ENCODE assay signal across 23 cellular contexts in the genomic region with DNA sequence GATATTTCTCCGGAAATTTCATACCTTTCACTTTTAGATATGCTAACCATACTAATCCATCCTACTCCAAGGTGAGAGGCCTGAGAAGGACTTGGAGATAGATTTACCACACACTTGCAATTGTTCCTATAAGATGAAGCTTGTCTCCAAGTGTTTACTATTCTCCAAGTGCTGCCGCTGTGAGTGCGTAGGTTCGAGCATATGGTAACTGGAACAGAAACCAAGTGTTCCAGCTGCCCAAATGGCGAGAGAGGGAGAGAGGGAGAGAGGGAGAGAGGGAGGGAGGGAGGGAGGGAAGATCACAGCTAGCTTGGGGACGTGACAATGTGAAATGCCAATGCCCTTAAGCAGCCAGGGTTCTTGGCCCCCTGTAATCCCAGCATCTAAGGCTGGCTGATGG. TPM values are rescaled to one million over a fixed set of nuclear protein-coding genes. Genes with fewer than 3 reads are reported as not detected.
DNase-seq lines count a peak whose midpoint lies in the region; ATAC-seq, FAIRE-seq and TF ChIP-seq lines count a peak whose summit lies in the region.
"Had no signal": no experiment of that assay in that cellular context is flagged by ENCODE, and none has a peak within 500 bp of the region (broad histone marks: within the 10 kb centered on the region; RNA-seq: fewer than 3 reads in every experiment).

No MANE protein-coding gene starts in this region.

- BruUV-seq in PC-3 (replicated peaks; lab: Mats Ljungman, UMichigan), result no TSS peak

- CTCF ChIA-PET in PC-3 (lab: Charles Lee), result no interaction called here

- H2AFZ ChIP-seq in keratinocyte (ENCODE audit: control insufficient read depth, low read length) (no peak overlapping the region), PC-3 (ENCODE audit: low read length) (no peak overlapping the region)

- H3K4me1 ChIP-seq in RWPE2 (ENCODE audit: insufficient read depth, poor library complexity, severe bottlenecking) (peaks cover 5% of the 10 kb centered on the region), keratinocyte (ENCODE audit: control insufficient read depth, extremely low read depth, insufficient read depth, low read length) (peaks cover 28% of the 10 kb centered on the region), PC-3 (ENCODE audit: insufficient read depth, low read length) (peaks cover 31% of the 10 kb centered on the region)
- H3K4me1 ChIP-seq: ascending aorta had no signal

- intact Hi-C loops in PC-3 (cut with micrococcal nuclease), result no loop called here

- H3K27ac ChIP-seq in RWPE2 (ENCODE audit: poor library complexity, severe bottlenecking), result peak overlapping the region; percentile 21
- H3K27ac ChIP-seq in keratinocyte (ENCODE audit: control insufficient read depth, insufficient read depth, low read length), result peak overlapping the region; percentile 32
- no peak overlapping the region for H3K27ac ChIP-seq in PC-3 (ENCODE audit: low read length)
- H3K27ac ChIP-seq: neutrophil, tibial nerve had no signal

- H3K79me2 ChIP-seq in keratinocyte (ENCODE audit: control insufficient read depth, insufficient read depth, low read length) (no peaks in the 10 kb centered on the region), PC-3 (ENCODE audit: low read length) (no peaks in the 10 kb centered on the region)

- POLR2A ChIA-PET in PC-3 (lab: Charles Lee; ENCODE audit: unreplicated experiment), result no interaction called here

- in situ Hi-C loops in G401 (cut with HindIII; ENCODE audit: low sequenced_read_pairs), result no loop called here

- peak; percentile 39 for FAIRE-seq in keratinocyte (lab: Jason Lieb, UNC)

- H4K20me1 ChIP-seq in keratinocyte (ENCODE audit: control insufficient read depth, extremely low read depth, insufficient read depth, low read length) (no peaks in the 10 kb centered on the region), PC-3 (ENCODE audit: low read length) (no peaks in the 10 kb centered on the region)

- no peaks in the 10 kb centered on the region for H3K9me2 ChIP-seq in PC-3 (replicated peaks; ENCODE audit: low read length)

- H3K36me3 ChIP-seq in RWPE2 (ENCODE audit: low read depth) (peaks cover 55% of the 10 kb centered on the region), keratinocyte (ENCODE audit: control insufficient read depth in 2 of 2, extremely low read depth in 1 of 2, insufficient read depth in 2 of 2, low read length in 2 of 2) (peaks cover 16 to 49% of the 10 kb centered on the region in 2 experiments), PC-3 (ENCODE audit: low read depth, low read length) (peaks cover 11% of the 10 kb centered on the region)

- DNase-seq in G401 (ENCODE audit: low spot score), result peak; percentile 66
- no peak for DNase-seq in RWPE2 (ENCODE audit: low spot score)
- no peak for DNase-seq in keratinocyte (ENCODE audit: low read depth, low spot score)
- peak; percentile 60 for DNase-seq in superior temporal gyrus (ENCODE audit: extremely low spot score)
- DNase-seq in NCI-H2029 (lab: John Stamatoyannopoulos, UW), result no peak
- DNase-seq in PC-3, result no peak
- DNase-seq in activated T-cell treated with anti-CD3 and anti-CD28 coated beads, Interleukin-2, amount 50 U/mL, for 48 hours, result no peak
- DNase-seq: activated B cell treated with CpG ODN at 0.5 μM for 24 hours; activated CD8-positive, alpha-beta T cell treated with anti-CD3 and anti-CD28 coated beads, Interleukin-2, amount 10 ng/mL, durations not matched to agents 7 days and 5 days; activated naive CD4-positive, alpha-beta T cell treated with anti-CD3 and anti-CD28 coated beads, Interleukin-2, amount 50 U/mL, for 16 hours; activated T-cell treated with anti-CD3 and anti-CD28 coated beads, Interleukin-2, amount 50 U/mL, for 4 hours; COR-L47; effector memory CD8-positive, alpha-beta T cell; EL; H7; MM.1S; NCI-H1436; retina had no signal

- H3K4me3 ChIP-seq in RWPE2 (ENCODE audit: severe bottlenecking) (no peak overlapping the region), keratinocyte (ENCODE audit: control insufficient read depth in 2 of 3, extremely low read depth in 1 of 3, insufficient read depth in 2 of 3, low read depth in 1 of 3, low read length in 3 of 3) (peak overlapping the region in 1 of 3 experiments; percentile 21), PC-3 (ENCODE audit: low read length) (no peak overlapping the region)
- H3K4me3 ChIP-seq: ascending aorta, tibial nerve had no signal

- peak overlapping the region; percentile 63 for H3K4me2 ChIP-seq in keratinocyte (ENCODE audit: control insufficient read depth, extremely low read depth, insufficient read depth, low read depth, low read length)
- no peak overlapping the region for H3K4me2 ChIP-seq in PC-3 (ENCODE audit: low read length)

- TF ChIP-seq CTCF in RWPE2 (IDR thresholded peaks at IDR 0.05; ENCODE audit: poor library complexity, severe bottlenecking) (no peak), keratinocyte (optimal IDR thresholded peaks at IDR 0.05 in 1 of 3, IDR thresholded peaks at IDR 0.05 in 1 of 3, conservative IDR thresholded peaks at IDR 0.05 in 1 of 3; ENCODE audit: extremely low read depth in 1 of 3, insufficient read depth in 2 of 3, low read length in 3 of 3) (no peak), PC-3 (conservative IDR thresholded peaks at IDR 0.05; ENCODE audit: low read depth, low read length) (no peak)

- dilution Hi-C loops in keratinocyte (cut with MboI; ENCODE audit: extremely low pct_ligation_motif_present, low sequenced_read_pairs), result no loop called here

- H3K9me1 ChIP-seq in keratinocyte (ENCODE audit: control insufficient read depth, extremely low read depth, insufficient read depth, low read length), result peaks cover 4% of the 10 kb centered on the region

- H3K9ac ChIP-seq in keratinocyte (ENCODE audit: control insufficient read depth, extremely low read depth, insufficient read depth, low read length) (no peak overlapping the region), PC-3 (ENCODE audit: low read length) (no peak overlapping the region)

- ATAC-seq in RWPE2 (ENCODE audit: low read depth) (no peak), PC-3 (no peak)
- ATAC-seq: activated CD8-positive, alpha-beta T cell treated with anti-CD3 and anti-CD28 coated beads, Interleukin-2, amount 10 ng/mL, durations not matched to agents 7 days and 5 days; activated T-cell treated with anti-CD3 and anti-CD28 coated beads, Interleukin-2, amount 50 U/mL, for 4 hours; effector memory CD8-positive, alpha-beta T cell; SK-N-SH treated with all-trans-retinoic acid at 6 μM for 48 hours; stimulated activated memory B cell treated with anti-CD40 and anti-IgM and Interleukin-4, amounts not matched to agents 10 μg/mL and 1 μg/mL and 100 μg/mL, for 72 hours had no signal

- no peaks in the 10 kb centered on the region for H3F3A ChIP-seq in PC-3 (ENCODE audit: low read length, unreplicated experiment)

- H3K27me3 ChIP-seq in RWPE2 (ENCODE audit: insufficient read depth, poor library complexity, severe bottlenecking) (no peaks in the 10 kb centered on the region), keratinocyte (ENCODE audit: control insufficient read depth, extremely low read depth, insufficient read depth, low read length) (no peaks in the 10 kb centered on the region), PC-3 (ENCODE audit: low read length) (no peaks in the 10 kb centered on the region)
- H3K27me3 ChIP-seq: ascending aorta, neutrophil, tibial nerve had no signal

- H3K9me3 ChIP-seq in RWPE2 (ENCODE audit: severe bottlenecking) (no peaks in the 10 kb centered on the region), keratinocyte (ENCODE audit: control insufficient read depth, low read depth, low read length) (no peaks in the 10 kb centered on the region), PC-3 (ENCODE audit: low read length) (no peaks in the 10 kb centered on the region)
- H3K9me3 ChIP-seq: ascending aorta, neutrophil, tibial nerve had no signal

RNA-seq across cellular contexts. Expression of a gene that starts 21.5 kb away (rescaled TPM):
- 31.1 and 51.5 TPM in 2 replicates for total RNA-seq in G401 (2014; rRNA removed; shearing (Covaris generic))
- polyA plus RNA-seq in keratinocyte, result 50.7 to 53.0 TPM (median 51.3 TPM) in 3 replicates
- 88.8 TPM for polyA plus RNA-seq in keratinocyte (2011; ENCODE audit: low read depth)
- polyA plus RNA-seq in keratinocyte (2011; cell fraction: cytosol; rRNA removed), result 60.0 and 60.8 TPM in 2 replicates
- 91.2 and 115 TPM in 2 replicates for polyA plus RNA-seq in keratinocyte (2011; cell fraction: nucleus; rRNA removed)
- polyA plus RNA-seq in keratinocyte (2012; ENCODE audit: low replicate concordance), result 36.8 and 53.9 TPM in 2 replicates
- 52.9 to 126 TPM (median 64.0 TPM) in 3 replicates for polyA minus RNA-seq in keratinocyte
- 48.3 TPM for polyA minus RNA-seq in keratinocyte (2011; cell fraction: cytosol; rRNA and poly(A)+ RNA removed)
- 37.4 and 55.6 TPM in 2 replicates for polyA minus RNA-seq in keratinocyte (2011; cell fraction: nucleus; rRNA and poly(A)+ RNA removed)
- 37.0 and 49.6 TPM in 2 replicates for total RNA-seq in PC-3 (2014; rRNA removed)

RNA-seq across cellular contexts. Expression of a gene that starts 49.4 kb away (rescaled TPM):
- 114 and 138 TPM in 2 replicates for total RNA-seq in G401 (2014; rRNA removed; shearing (Covaris generic))
- 140 to 174 TPM (median 161 TPM) in 3 replicates for polyA plus RNA-seq in keratinocyte
- 54.9 TPM for polyA plus RNA-seq in keratinocyte (2011; ENCODE audit: low read depth)
- polyA plus RNA-seq in keratinocyte (2011; cell fraction: cytosol; rRNA removed), result 168 and 172 TPM in 2 replicates
- 47.2 and 47.5 TPM in 2 replicates for polyA plus RNA-seq in keratinocyte (2011; cell fraction: nucleus; rRNA removed)
- 144 and 189 TPM in 2 replicates for polyA plus RNA-seq in keratinocyte (2012; ENCODE audit: low replicate concordance)
- 57.8 to 120 TPM (median 116 TPM) in 3 replicates for polyA minus RNA-seq in keratinocyte
- 164 TPM for polyA minus RNA-seq in keratinocyte (2011; cell fraction: cytosol; rRNA and poly(A)+ RNA removed)
- 17.3 and 18.8 TPM in 2 replicates for polyA minus RNA-seq in keratinocyte (2011; cell fraction: nucleus; rRNA and poly(A)+ RNA removed)
- total RNA-seq in PC-3 (2014; rRNA removed), result 116 and 196 TPM in 2 replicates

RNA-seq across cellular contexts. Expression of a gene that starts 49.7 kb away (rescaled TPM):
- 28.7 and 30.0 TPM in 2 replicates for total RNA-seq in G401 (2014; rRNA removed; shearing (Covaris generic))
- polyA plus RNA-seq in keratinocyte, result 11.1 to 16.6 TPM (median 11.4 TPM) in 3 replicates
- polyA plus RNA-seq in keratinocyte (2011; ENCODE audit: low read depth), result 10.0 TPM
- polyA plus RNA-seq in keratinocyte (2011; cell fraction: cytosol; rRNA removed), result 11.3 and 15.4 TPM in 2 replicates
- polyA plus RNA-seq in keratinocyte (2011; cell fraction: nucleus; rRNA removed), result 9.9 and 11.7 TPM in 2 replicates
- polyA plus RNA-seq in keratinocyte (2012; ENCODE audit: low replicate concordance), result 11.3 and 13.0 TPM in 2 replicates
- 4.0 to 7.0 TPM (median 4.2 TPM) in 3 replicates for polyA minus RNA-seq in keratinocyte
- polyA minus RNA-seq in keratinocyte (2011; cell fraction: cytosol; rRNA and poly(A)+ RNA removed), result 12.3 TPM
- polyA minus RNA-seq in keratinocyte (2011; cell fraction: nucleus; rRNA and poly(A)+ RNA removed), result 1.1 and 3.3 TPM in 2 replicates
- total RNA-seq in PC-3 (2014; rRNA removed), result 24.2 and 37.7 TPM in 2 replicates

Comparison
In these comparisons a context has a peak if more than half of its experiments do, and no peak if none do; other contexts are left out.
1. DNase-seq: peak in G401 (single experiment) and superior temporal gyrus (single experiment); none in RWPE2 (single experiment), keratinocyte (single experiment), NCI-H2029 (single experiment), PC-3 (single experiment) and activated T-cell treated with anti-CD3 and anti-CD28 coated beads, Interleukin-2, amount 50 U/mL, for 48 hours (0 of 2).